In the genomic region with DNA sequence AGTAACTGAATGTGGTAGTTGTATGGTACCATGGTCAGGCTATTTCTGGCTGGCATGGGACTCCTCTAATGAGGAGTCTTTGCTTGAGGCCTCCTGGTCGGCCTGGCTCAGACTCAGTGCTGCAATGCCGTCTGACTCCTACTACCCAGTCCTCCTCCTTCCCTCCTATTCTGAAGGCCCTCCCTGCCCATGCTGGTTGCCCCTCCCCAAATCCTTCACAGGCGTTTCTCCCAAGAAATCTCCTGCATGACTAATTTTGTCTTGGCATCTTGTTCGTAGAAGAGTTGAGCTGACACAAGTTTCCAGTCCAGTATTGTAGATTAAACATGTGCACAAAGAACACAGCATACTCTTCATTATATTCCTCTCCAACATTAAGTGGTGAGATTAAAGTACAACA, we compare ENCODE assay signal across 20 cellular contexts.
A peak's percentile ranks its signal among the peaks of the same experiment; 100 is the strongest.
DNase-seq lines count a peak whose midpoint lies in the region; ATAC-seq and TF ChIP-seq lines count a peak whose summit lies in the region.
"Had no signal": no experiment of that assay in that cellular context is flagged by ENCODE, and none has a peak within 500 bp of the region (broad histone marks: within the 10 kb centered on the region; RNA-seq: fewer than 3 reads in every experiment).

No MANE protein-coding gene starts in this region.

- no peak for TF ChIP-seq CTCF in GM23338 (conservative IDR thresholded peaks at IDR 0.05; ENCODE audit: low read depth in 2 of 2)

- DNase-seq in GM23338 (ENCODE audit: low spot score): peak; percentile 19
- peak; percentile 42 for DNase-seq in NCI-H226
- DNase-seq in epithelial cell of prostate (ENCODE audit: low read depth, low spot score): no peak
- peak; percentile 7 for DNase-seq in mesendoderm
- no peak for DNase-seq in NCI-H526 (lab: John Stamatoyannopoulos, UW)
- DNase-seq in COLO829 (ENCODE audit: low spot score): no peak
- DNase-seq in T-cell: no peak
- DNase-seq: activated CD8-positive, alpha-beta T cell treated with anti-CD3 and anti-CD28 coated beads, Interleukin-2, amount 10 ng/mL, durations not matched to agents 7 days and 5 days; activated T-cell treated with anti-CD3 and anti-CD28 coated beads, Interleukin-2, amount 50 U/mL, for 24 hours; AML-193; head of caudate nucleus; NCI-H1417 treated with DMSO at 0.1 percent for 48 hours; NCI-H82; right lobe of liver; stimulated activated naive CD4-positive, alpha-beta T cell; T-helper 9 cell; tibial artery had no signal

- H3K4me3 Mint-ChIP-seq in GM23338: no peak overlapping the region
- no peak overlapping the region for H3K4me3 Mint-ChIP-seq in T-cell
- H3K4me3 Mint-ChIP-seq: activated CD8-positive, alpha-beta T cell treated with anti-CD3 and anti-CD28 coated beads, Interleukin-2, amount 10 ng/mL, durations not matched to agents 7 days and 5 days; activated T-cell treated with anti-CD3 and anti-CD28 coated beads, Interleukin-2, amount 50 U/mL, for 24 hours; brain had no signal

- H3K9ac ChIP-seq in mesendoderm (ENCODE audit: low read length): no peak overlapping the region

- H4K20me1 ChIP-seq in GM23338 (replicated peaks; ENCODE audit: insufficient read depth): no peaks in the 10 kb centered on the region

- POLR2A ChIA-PET in T-cell (lab: Charles Lee): no interaction called here

- no peak overlapping the region for H2AFZ ChIP-seq in GM23338

- H3K9me2 ChIP-seq in GM23338 (ENCODE audit: insufficient read depth): no peaks in the 10 kb centered on the region

- H3K4me1 ChIP-seq in GM23338 (ENCODE audit: insufficient read depth) (no peaks in the 10 kb centered on the region), mesendoderm (ENCODE audit: control insufficient read depth, low read depth, low read length) (no peaks in the 10 kb centered on the region)
- H3K4me1 ChIP-seq: right lobe of liver had no signal

- CTCF ChIA-PET in T-cell (lab: Charles Lee): no interaction called here

- H3K79me2 ChIP-seq in GM23338 (replicated peaks; ENCODE audit: insufficient read depth): no peaks in the 10 kb centered on the region
- no peaks in the 10 kb centered on the region for H3K79me2 ChIP-seq in mesendoderm (ENCODE audit: control insufficient read depth, insufficient read depth, low read length)

- no peak overlapping the region for H4K5ac ChIP-seq in mesendoderm (ENCODE audit: low read length)

- H3K79me1 ChIP-seq in mesendoderm (ENCODE audit: low read length): no peaks in the 10 kb centered on the region

- no peaks in the 10 kb centered on the region for H3F3A ChIP-seq in GM23338 (replicated peaks; ENCODE audit: low read depth)

- no peak overlapping the region for H3K56ac ChIP-seq in mesendoderm (ENCODE audit: low read length)

- H3K27me3 Mint-ChIP-seq in GM23338 (ENCODE audit: insufficient read depth, low read depth, poor library complexity) (no peaks in the 10 kb centered on the region), T-cell (no peaks in the 10 kb centered on the region)
- H3K27me3 Mint-ChIP-seq: activated naive CD4-positive, alpha-beta T cell treated with anti-CD3 and anti-CD28 coated beads, Interleukin-2, amount 50 U/mL, for 24 hours; activated T-cell treated with anti-CD3 and anti-CD28 coated beads, Interleukin-2, amount 50 U/mL, for 24 hours; brain had no signal

- H3K18ac ChIP-seq in mesendoderm (ENCODE audit: low read length): no peak overlapping the region

- H3K27ac ChIP-seq in GM23338 (ENCODE audit: low read depth): no peak overlapping the region
- H3K27ac ChIP-seq in epithelial cell of prostate: peak overlapping the region; percentile 72
- H3K27ac ChIP-seq in mesendoderm (ENCODE audit: low read depth, low read length): no peak overlapping the region
- H3K27ac ChIP-seq: right lobe of liver had no signal

- no peak overlapping the region for H2BK5ac ChIP-seq in mesendoderm (ENCODE audit: low read length)

- ATAC-seq in GM23338 (peak; percentile 62), T-cell (replicated peaks in 1 of 4) (no peak)
- ATAC-seq: activated CD8-positive, alpha-beta T cell treated with anti-CD3 and anti-CD28 coated beads, Interleukin-2, amount 10 ng/mL, durations not matched to agents 7 days and 5 days; right lobe of liver had no signal

- H3K27ac Mint-ChIP-seq in GM23338 (no peak overlapping the region), T-cell (no peak overlapping the region)
- H3K27ac Mint-ChIP-seq: activated CD8-positive, alpha-beta T cell treated with anti-CD3 and anti-CD28 coated beads, Interleukin-2, amount 10 ng/mL, durations not matched to agents 7 days and 5 days; brain had no signal

- H3K9me3 Mint-ChIP-seq in GM23338 (no peaks in the 10 kb centered on the region; the same call in 2 of the 3 replicates), T-cell (peaks cover 2 to 9% (median 2%) of the 10 kb centered on the region in 3 donors)

- H3K23ac ChIP-seq in mesendoderm (ENCODE audit: low read length): no peak overlapping the region

- H3K27me3 ChIP-seq in GM23338 (ENCODE audit: insufficient read depth): no peaks in the 10 kb centered on the region
- H3K27me3 ChIP-seq in mesendoderm (ENCODE audit: insufficient read depth, low read length, poor library complexity): no peaks in the 10 kb centered on the region
- H3K27me3 ChIP-seq: right lobe of liver, tibial artery had no signal

- H2AK5ac ChIP-seq in mesendoderm (ENCODE audit: low read length): no peak overlapping the region

- no peak overlapping the region for H4K8ac ChIP-seq in mesendoderm (ENCODE audit: low read depth, low read length)

- H3K4me2 ChIP-seq in GM23338: no peak overlapping the region
- no peak overlapping the region for H3K4me2 ChIP-seq in mesendoderm (ENCODE audit: low read length)

- H3K36me3 Mint-ChIP-seq in GM23338 (ENCODE audit: low read depth) (no peaks in the 10 kb centered on the region), T-cell (no peaks in the 10 kb centered on the region)
- H3K36me3 Mint-ChIP-seq: brain had no signal

- H3K4me3 ChIP-seq in GM23338: no peak overlapping the region
- no peak overlapping the region for H3K4me3 ChIP-seq in mesendoderm (ENCODE audit: low read length)
- H3K4me3 ChIP-seq: lung, right lobe of liver, tibial artery had no signal

- no CpG with 5 or more reads among the region's 4 CpGs for WGBS in mesendoderm (ENCODE audit: extremely low coverage, insufficient coverage, low lambda C conversion rate)

- H3K4me1 Mint-ChIP-seq in GM23338 (no peaks in the 10 kb centered on the region), T-cell (peaks cover 10 to 14% (median 13%) of the 10 kb centered on the region in 3 donors)

- H2BK120ac ChIP-seq in mesendoderm (ENCODE audit: low read depth, low read length): no peak overlapping the region

- H2BK15ac ChIP-seq in mesendoderm (replicated peaks; ENCODE audit: low read depth): no peak overlapping the region

- H3K36me3 ChIP-seq in GM23338 (ENCODE audit: insufficient read depth): no peaks in the 10 kb centered on the region
- no peaks in the 10 kb centered on the region for H3K36me3 ChIP-seq in mesendoderm (ENCODE audit: control insufficient read depth, insufficient read depth, low read length)
- H3K36me3 ChIP-seq: right lobe of liver, tibial artery had no signal

- no peak overlapping the region for H3K4ac ChIP-seq in mesendoderm (ENCODE audit: low read depth, low read length)

TF ChIP-seq in GM23338, 12 proteins besides CTCF, POLR2A, EP300 and RAD21:
- TF ChIP-seq EZH2 (IDR thresholded peaks at IDR 0.05; ENCODE audit: low read depth, unreplicated experiment): no peak
- no peak for TF ChIP-seq CREB1 (CRISPR knock-in tag; IDR thresholded peaks at IDR 0.05; ENCODE audit: low read depth)
- no peak for TF ChIP-seq ZNF331 (CRISPR knock-in tag; IDR thresholded peaks at IDR 0.05; ENCODE audit: low read depth)
- TF ChIP-seq EZH2phosphoT487 (IDR thresholded peaks at IDR 0.05; ENCODE audit: unreplicated experiment): no peak

Comparison
In these comparisons a context has a peak if more than half of its experiments do, and no peak if none do; other contexts are left out.
1. DNase-seq: peak in GM23338 (single experiment), NCI-H226 (single experiment) and mesendoderm (single experiment); none in epithelial cell of prostate (single experiment), NCI-H526 (0 of 2), COLO829 (single experiment) and T-cell (0 of 34).